8 cellular contexts compared by ENCODE assay signal in genomic region chr11:117796456-117797428, GRCh38. TPM values are rescaled to one million over a fixed set of nuclear protein-coding genes. Genes with fewer than 3 reads are reported as not detected.
A peak's percentile ranks its signal among the peaks of the same experiment; 100 is the strongest.
DNase-seq lines count a peak whose midpoint lies in the region; ATAC-seq and TF ChIP-seq lines count a peak whose summit lies in the region.

A gene with protein sequence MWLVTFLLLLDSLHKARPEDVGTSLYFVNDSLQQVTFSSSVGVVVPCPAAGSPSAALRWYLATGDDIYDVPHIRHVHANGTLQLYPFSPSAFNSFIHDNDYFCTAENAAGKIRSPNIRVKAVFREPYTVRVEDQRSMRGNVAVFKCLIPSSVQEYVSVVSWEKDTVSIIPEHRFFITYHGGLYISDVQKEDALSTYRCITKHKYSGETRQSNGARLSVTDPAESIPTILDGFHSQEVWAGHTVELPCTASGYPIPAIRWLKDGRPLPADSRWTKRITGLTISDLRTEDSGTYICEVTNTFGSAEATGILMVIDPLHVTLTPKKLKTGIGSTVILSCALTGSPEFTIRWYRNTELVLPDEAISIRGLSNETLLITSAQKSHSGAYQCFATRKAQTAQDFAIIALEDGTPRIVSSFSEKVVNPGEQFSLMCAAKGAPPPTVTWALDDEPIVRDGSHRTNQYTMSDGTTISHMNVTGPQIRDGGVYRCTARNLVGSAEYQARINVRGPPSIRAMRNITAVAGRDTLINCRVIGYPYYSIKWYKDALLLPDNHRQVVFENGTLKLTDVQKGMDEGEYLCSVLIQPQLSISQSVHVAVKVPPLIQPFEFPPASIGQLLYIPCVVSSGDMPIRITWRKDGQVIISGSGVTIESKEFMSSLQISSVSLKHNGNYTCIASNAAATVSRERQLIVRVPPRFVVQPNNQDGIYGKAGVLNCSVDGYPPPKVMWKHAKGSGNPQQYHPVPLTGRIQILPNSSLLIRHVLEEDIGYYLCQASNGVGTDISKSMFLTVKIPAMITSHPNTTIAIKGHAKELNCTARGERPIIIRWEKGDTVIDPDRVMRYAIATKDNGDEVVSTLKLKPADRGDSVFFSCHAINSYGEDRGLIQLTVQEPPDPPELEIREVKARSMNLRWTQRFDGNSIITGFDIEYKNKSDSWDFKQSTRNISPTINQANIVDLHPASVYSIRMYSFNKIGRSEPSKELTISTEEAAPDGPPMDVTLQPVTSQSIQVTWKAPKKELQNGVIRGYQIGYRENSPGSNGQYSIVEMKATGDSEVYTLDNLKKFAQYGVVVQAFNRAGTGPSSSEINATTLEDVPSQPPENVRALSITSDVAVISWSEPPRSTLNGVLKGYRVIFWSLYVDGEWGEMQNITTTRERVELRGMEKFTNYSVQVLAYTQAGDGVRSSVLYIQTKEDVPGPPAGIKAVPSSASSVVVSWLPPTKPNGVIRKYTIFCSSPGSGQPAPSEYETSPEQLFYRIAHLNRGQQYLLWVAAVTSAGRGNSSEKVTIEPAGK (N-terminal part only) (minus strand): TSS chr11:117797216. CDS start chr11:117797079, 137 bp downstream.

- H3K27me3 ChIP-seq in BE2C (peaks cover 28% of the 10 kb centered on the region), SJCRH30 (no peaks in the 10 kb centered on the region)

- H3K9me3 ChIP-seq in BE2C (no peaks in the 10 kb centered on the region), SJCRH30 (replicated peaks) (no peaks in the 10 kb centered on the region)

- H3K4me3 Mint-ChIP-seq in central memory CD8-positive, alpha-beta T cell = peak within 1 kb of the TSS; percentile 66
- H3K4me3 Mint-ChIP-seq in memory B cell = peak within 1 kb of the TSS; percentile 71

- peak; percentile 81 for ATAC-seq in central memory CD8-positive, alpha-beta T cell (replicated peaks; ENCODE audit: extremely low read depth, poor library complexity, severe bottlenecking)
- peak; percentile 79 for ATAC-seq in memory B cell (ENCODE audit: low read depth)
- no peak for ATAC-seq in HG02981 (IDR thresholded peaks at IDR 0.05; ENCODE audit: unreplicated experiment)

- H3K27me3 Mint-ChIP-seq in central memory CD8-positive, alpha-beta T cell = peaks cover 71% of the 10 kb centered on the region
- H3K27me3 Mint-ChIP-seq in memory B cell = peaks cover 23% of the 10 kb centered on the region

- no peak within 1 kb of the TSS for H3K27ac ChIP-seq in SJCRH30

- DNase-seq in BE2C = peak; percentile 51
- peak; percentile 62 to 94 for DNase-seq in NCI-H526 (lab: John Stamatoyannopoulos, UW)
- DNase-seq in central memory CD8-positive, alpha-beta T cell (ENCODE audit: low spot score in 2 of 2) = no peak
- DNase-seq in memory B cell (ENCODE audit: low spot score in 2 of 2) = no peak
- peak; percentile 67 for DNase-seq in superior temporal gyrus (ENCODE audit: extremely low spot score)
- DNase-seq in SJCRH30 = no peak
- DNase-seq in NCI-H1694 treated with DMSO at 0.1 percent for 48 hours (lab: John Stamatoyannopoulos, UW) = no peak

- peaks cover 6% of the 10 kb centered on the region for H3K4me1 Mint-ChIP-seq in central memory CD8-positive, alpha-beta T cell
- peaks cover 6% of the 10 kb centered on the region for H3K4me1 Mint-ChIP-seq in memory B cell

- H3K36me3 ChIP-seq in BE2C = no peaks in the 10 kb centered on the region
- H3K36me3 ChIP-seq in SJCRH30 = no peaks in the 10 kb centered on the region

- no peaks in the 10 kb centered on the region for H3K36me3 Mint-ChIP-seq in central memory CD8-positive, alpha-beta T cell (ENCODE audit: insufficient read depth)
- H3K36me3 Mint-ChIP-seq in memory B cell = no peaks in the 10 kb centered on the region

- no peaks in the 10 kb centered on the region for H3K9me3 Mint-ChIP-seq in central memory CD8-positive, alpha-beta T cell
- H3K9me3 Mint-ChIP-seq in memory B cell = no peaks in the 10 kb centered on the region

- H3K27ac Mint-ChIP-seq in central memory CD8-positive, alpha-beta T cell (ENCODE audit: low read depth) = no peak within 1 kb of the TSS
- no peak within 1 kb of the TSS for H3K27ac Mint-ChIP-seq in memory B cell

- H3K4me3 ChIP-seq in BE2C (ENCODE audit: low read depth, low read length) (peak within 1 kb of the TSS; percentile 44), SJCRH30 (no peak within 1 kb of the TSS)

- TF ChIP-seq CTCF in BE2C (IDR thresholded peaks at IDR 0.05; ENCODE audit: low read depth, low read length) = no peak

- H3K4me1 ChIP-seq in BE2C = peaks cover 3% of the 10 kb centered on the region; the same call in 1 of the 2 replicates
- H3K4me1 ChIP-seq in SJCRH30 = no peaks in the 10 kb centered on the region

RNA-seq across cellular contexts. Expression of the gene that starts here (rescaled TPM):
- polyA plus RNA-seq in BE2C (2012; ENCODE audit: insufficient read depth, insufficient read length, low read depth) = 11.8 TPM
- total RNA-seq in SJCRH30 (2014; rRNA removed; shearing (Covaris generic)) = not detected in 2 replicates

Comparison
In these comparisons a context has a peak if more than half of its experiments do, and no peak if none do; other contexts are left out.
1. DNase-seq: peak in BE2C (single experiment), NCI-H526 (2 of 2) and superior temporal gyrus (single experiment); none in central memory CD8-positive, alpha-beta T cell (0 of 2), memory B cell (0 of 2), SJCRH30 (0 of 2) and NCI-H1694 treated with DMSO at 0.1 percent for 48 hours (single experiment).